ENCODE assay signal across 15 cellular contexts in the genomic region with DNA sequence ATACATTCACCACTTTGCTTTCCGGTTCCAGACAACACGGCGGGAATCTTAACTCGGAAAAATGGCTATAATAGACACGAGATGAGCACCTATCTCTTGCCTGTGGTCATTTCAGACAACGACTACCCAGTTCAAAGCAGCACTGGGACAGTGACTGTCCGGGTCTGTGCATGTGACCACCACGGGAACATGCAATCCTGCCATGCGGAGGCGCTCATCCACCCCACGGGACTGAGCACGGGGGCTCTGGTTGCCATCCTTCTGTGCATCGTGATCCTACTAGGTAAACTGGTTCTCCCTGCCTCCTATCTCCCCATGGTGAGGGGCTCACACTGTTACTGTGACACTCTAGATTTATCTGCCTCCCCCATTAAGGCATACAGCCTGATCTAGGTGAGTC.
DNase-seq lines count a peak whose midpoint lies in the region; ATAC-seq, FAIRE-seq and TF ChIP-seq lines count a peak whose summit lies in the region.
"Had no signal": no experiment of that assay in that cellular context is flagged by ENCODE, and none has a peak within 500 bp of the region (broad histone marks: within the 10 kb centered on the region; RNA-seq: fewer than 3 reads in every experiment).

No MANE protein-coding gene starts in this region.

- TF ChIP-seq CTCF in bronchial epithelial cell (IDR thresholded peaks at IDR 0.05; ENCODE audit: insufficient read depth, low read length, severe bottlenecking) = no peak

- H3K27ac Mint-ChIP-seq in activated CD4-positive, alpha-beta memory T cell treated with anti-CD3 and anti-CD28 coated beads, Interleukin-2, amount 10 ng/mL, durations not matched to agents 7 days and 5 days = no peak overlapping the region

- POLR2A ChIA-PET in activated CD4-positive, alpha-beta memory T cell treated with anti-CD3 and anti-CD28 coated beads, Interleukin-2, amount 10 ng/mL, durations not matched to agents 7 days and 5 days (lab: Charles Lee) = no interaction called here

- DNase-seq in H7 (peak; percentile 58), bronchial epithelial cell (ENCODE audit: low read depth) (no peak), iPS-NIHi11 (ENCODE audit: low spot score) (peak; percentile 61), T-helper 1 cell (no peak), NCI-H345 (lab: John Stamatoyannopoulos, UW) (no peak)
- no peak for DNase-seq in activated CD4-positive, alpha-beta memory T cell treated with anti-CD3 and anti-CD28 coated beads, Interleukin-2, amount 10 ng/mL, durations not matched to agents 7 days and 5 days
- DNase-seq: AML-193; Karpas-422; MG63; NCI-H1105; NCI-H1694; NCI-H226; NCI-H526 treated with DMSO at 0.1 percent for 48 hours; NK-92 treated with Interleukin-12 subunit alpha and Interleukin-12 subunit beta, amount 100 ng/mL, for 24 hours had no signal

- peak; percentile 13 for FAIRE-seq in bronchial epithelial cell (lab: Jason Lieb, UNC)

- CTCF ChIA-PET in activated CD4-positive, alpha-beta memory T cell treated with anti-CD3 and anti-CD28 coated beads, Interleukin-2, amount 10 ng/mL, durations not matched to agents 7 days and 5 days (lab: Charles Lee) = no interaction called here

- no peaks in the 10 kb centered on the region for H3K9me3 Mint-ChIP-seq in activated CD4-positive, alpha-beta memory T cell treated with anti-CD3 and anti-CD28 coated beads, Interleukin-2, amount 10 ng/mL, durations not matched to agents 7 days and 5 days

- no peaks in the 10 kb centered on the region for H3K36me3 ChIP-seq in H7 (replicated peaks; ENCODE audit: control insufficient read depth, insufficient read depth, low read length)
- peaks cover 2% of the 10 kb centered on the region for H3K36me3 ChIP-seq in bronchial epithelial cell (ENCODE audit: control insufficient read depth, insufficient read depth, low read length)

- no peaks in the 10 kb centered on the region for H3K27me3 ChIP-seq in H7 (ENCODE audit: control insufficient read depth, insufficient read depth, low read length)
- H3K27me3 ChIP-seq in bronchial epithelial cell (ENCODE audit: control insufficient read depth, insufficient read depth, low read length) = no peaks in the 10 kb centered on the region
- H3K27me3 ChIP-seq: MG63 had no signal

- H3K4me3 Mint-ChIP-seq in activated CD4-positive, alpha-beta memory T cell treated with anti-CD3 and anti-CD28 coated beads, Interleukin-2, amount 10 ng/mL, durations not matched to agents 7 days and 5 days = no peak overlapping the region

- H3K36me3 Mint-ChIP-seq in activated CD4-positive, alpha-beta memory T cell treated with anti-CD3 and anti-CD28 coated beads, Interleukin-2, amount 10 ng/mL, durations not matched to agents 7 days and 5 days (ENCODE audit: low read depth) = no peaks in the 10 kb centered on the region

- no peak overlapping the region for H3K4me3 ChIP-seq in H7 (ENCODE audit: insufficient read depth, low read depth, low read length)
- no peak overlapping the region for H3K4me3 ChIP-seq in bronchial epithelial cell (ENCODE audit: low read depth, low read length)
- H3K4me3 ChIP-seq: MG63 had no signal

- no peak for ATAC-seq in GM19395 (IDR thresholded peaks at IDR 0.05; ENCODE audit: unreplicated experiment)

- H3K27me3 Mint-ChIP-seq in activated CD4-positive, alpha-beta memory T cell treated with anti-CD3 and anti-CD28 coated beads, Interleukin-2, amount 10 ng/mL, durations not matched to agents 7 days and 5 days = no peaks in the 10 kb centered on the region

- no peaks in the 10 kb centered on the region for H3K4me1 Mint-ChIP-seq in activated CD4-positive, alpha-beta memory T cell treated with anti-CD3 and anti-CD28 coated beads, Interleukin-2, amount 10 ng/mL, durations not matched to agents 7 days and 5 days

Comparison
In these comparisons a context has a peak if more than half of its experiments do, and no peak if none do; other contexts are left out.
1. DNase-seq: peak in H7 (single experiment) and iPS-NIHi11 (single experiment); none in bronchial epithelial cell (single experiment), T-helper 1 cell (0 of 5), NCI-H345 (single experiment) and activated CD4-positive, alpha-beta memory T cell treated with anti-CD3 and anti-CD28 coated beads, Interleukin-2, amount 10 ng/mL, durations not matched to agents 7 days and 5 days (single experiment).